ENCODE assay signal across 25 cellular contexts in the genomic region with DNA sequence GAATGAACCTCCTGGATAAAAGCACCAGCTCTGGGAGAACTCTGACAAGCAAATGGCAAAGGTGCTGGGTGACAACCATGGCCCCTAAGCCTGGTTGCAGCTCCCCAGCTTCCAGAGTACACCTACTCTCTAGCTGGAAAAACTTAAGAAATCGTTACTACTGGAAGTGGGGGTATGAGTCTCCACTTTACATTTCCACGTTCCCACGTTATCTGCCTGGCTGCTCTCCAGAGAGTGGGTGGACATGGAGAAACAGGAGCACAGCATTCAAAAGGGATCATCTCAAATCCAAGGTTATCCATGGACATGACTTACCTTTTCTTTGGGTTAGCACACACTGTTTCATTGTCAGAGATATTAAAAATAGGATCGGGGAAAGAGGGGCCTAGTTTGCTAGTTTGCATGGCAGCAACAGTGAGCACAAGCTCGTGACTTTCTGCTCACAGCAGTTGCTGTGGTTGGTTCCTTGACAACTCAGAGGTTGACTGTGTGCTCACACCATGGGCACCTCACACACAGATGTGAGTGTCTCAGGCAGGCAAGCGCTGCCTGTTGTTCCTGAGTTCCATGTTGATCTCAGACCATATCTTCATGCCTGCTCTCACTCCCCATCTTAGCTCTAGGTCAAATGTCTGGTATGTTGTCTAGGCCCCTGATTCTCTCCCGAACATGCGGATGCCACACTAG. TPM values are rescaled to one million over a fixed set of nuclear protein-coding genes. Genes with fewer than 3 reads are reported as not detected.
DNase-seq lines count a peak whose midpoint lies in the region; ATAC-seq, FAIRE-seq and TF ChIP-seq lines count a peak whose summit lies in the region.
"Had no signal": no experiment of that assay in that cellular context is flagged by ENCODE, and none has a peak within 500 bp of the region (broad histone marks: within the 10 kb centered on the region; RNA-seq: fewer than 3 reads in every experiment).

No MANE protein-coding gene starts in this region.

- peak overlapping the region in 1 of 2 experiments; percentile 70; a peak in 1 of 4 replicates for H3K9ac ChIP-seq in K562 (ENCODE audit: insufficient read depth in 1 of 2, low read depth in 2 of 2, low read length in 2 of 2)
- H3K9ac ChIP-seq in neural progenitor cell = no peak overlapping the region

- intact Hi-C loops in K562 (cut with micrococcal nuclease) = no loop called here

- peak overlapping the region; percentile 74 for H3K4me3 ChIP-seq in DOHH2 (ENCODE audit: low read length)
- H3K4me3 ChIP-seq in K562 = no peak overlapping the region
- no peak overlapping the region for H3K4me3 ChIP-seq in neural progenitor cell
- no peak overlapping the region for H3K4me3 ChIP-seq in upper lobe of left lung
- H3K4me3 ChIP-seq: right lobe of liver, vagina had no signal

- peak overlapping the region in 2 of 3 donors; percentile 39 to 46 for H3K27ac Mint-ChIP-seq in IgD-negative memory B cell
- H3K27ac Mint-ChIP-seq in neural progenitor cell = no peak overlapping the region
- H3K27ac Mint-ChIP-seq: activated T-helper 1 cell treated with anti-CD3 and anti-CD28 coated beads, Interleukin-12 subunit alpha, Interleukin-12 subunit beta, Interleukin-2, Interleukin-4 antibody, amounts not matched to agents 30 ng/mL and 10 ng/mL and 1 ng/mL, durations not matched to agents 14 hours and 24 hours and 36 hours had no signal

- FAIRE-seq in K562 (lab: Jason Lieb, UNC) = peak; percentile 44
- FAIRE-seq: D721Med, GM18507, TTC549 had no signal

- H3K4me1 Mint-ChIP-seq in IgD-negative memory B cell (peaks cover 45 to 56% (median 45%) of the 10 kb centered on the region in 3 donors), neural progenitor cell (peaks cover 31% of the 10 kb centered on the region)

- TF ChIP-seq POLR2A in K562 (conservative IDR thresholded peaks at IDR 0.05) (no peak), upper lobe of left lung (IDR thresholded peaks at IDR 0.05) (no peak)

- H3K36me3 ChIP-seq in DOHH2 (ENCODE audit: control insufficient read depth, low read length) (peaks cover 14% of the 10 kb centered on the region), K562 (ENCODE audit: control insufficient read depth, insufficient read depth, low read length) (no peaks in the 10 kb centered on the region), neural progenitor cell (no peaks in the 10 kb centered on the region), upper lobe of left lung (no peaks in the 10 kb centered on the region)
- H3K36me3 ChIP-seq: right lobe of liver, vagina had no signal

- DNase-seq in K562 (ENCODE audit: extremely low read depth in 1 of 4, low spot score in 3 of 4) = peak in 1 of 4 experiments; percentile 1
- DNase-seq in neural progenitor cell (ENCODE audit: low spot score) = no peak
- no peak for DNase-seq in foreskin keratinocyte
- no peak for DNase-seq in ACHN
- DNase-seq in upper lobe of left lung = no peak
- no peak for DNase-seq in DMS153 (lab: John Stamatoyannopoulos, UW)
- DNase-seq: activated CD4-positive, alpha-beta T cell treated with anti-CD3 and anti-CD28 coated beads for 4 hours; activated naive CD4-positive, alpha-beta T cell treated with anti-CD3 and anti-CD28 coated beads, Interleukin-2, amount 50 U/mL, for 16 hours; cerebellar nuclear complex; effector memory CD4-positive, alpha-beta T cell; kidney glomerular epithelial cell; NCI-H1092 treated with DMSO at 0.1 percent for 48 hours; NCI-H1930; NCI-H226; right lobe of liver; SHP77 treated with DMSO at 0.1 percent for 48 hours; stimulated activated CD8-positive, alpha-beta memory T cell treated with anti-CD3 and anti-CD28 coated beads, Interleukin-4, amount 100 ng/mL, for 48 hours had no signal

- H3K4me2 ChIP-seq in DOHH2 (ENCODE audit: low read length) (peak overlapping the region; percentile 80), K562 (ENCODE audit: insufficient read depth, low read length) (no peak overlapping the region), neural progenitor cell (peak overlapping the region; percentile 45)

- H3K27me3 Mint-ChIP-seq in IgD-negative memory B cell (peaks cover 2% of the 10 kb centered on the region), neural progenitor cell (ENCODE audit: insufficient read depth, low read depth) (peaks cover 5% of the 10 kb centered on the region)

- H3K9me3 ChIP-seq in DOHH2 (ENCODE audit: control insufficient read depth, insufficient read depth, low read length) (no peaks in the 10 kb centered on the region), K562 (replicated peaks; ENCODE audit: control insufficient read depth, insufficient read depth, low read depth, low read length) (no peaks in the 10 kb centered on the region), neural progenitor cell (ENCODE audit: low read depth) (no peaks in the 10 kb centered on the region), upper lobe of left lung (no peaks in the 10 kb centered on the region)
- H3K9me3 ChIP-seq: right lobe of liver, vagina had no signal

- TF ChIP-seq EP300 in K562 (IDR thresholded peaks at IDR 0.05; ENCODE audit: low read length) (no peak), upper lobe of left lung (IDR thresholded peaks at IDR 0.05) (no peak)

- H4K20me1 ChIP-seq in DOHH2 (ENCODE audit: control insufficient read depth, insufficient read depth, low read depth, low read length) = no peaks in the 10 kb centered on the region
- H4K20me1 ChIP-seq in K562 (replicated peaks; ENCODE audit: control insufficient read depth, insufficient read depth, low read length) = no peaks in the 10 kb centered on the region
- no peaks in the 10 kb centered on the region for H4K20me1 ChIP-seq in neural progenitor cell (ENCODE audit: low read depth)

- peaks cover 20% of the 10 kb centered on the region for H3K79me2 ChIP-seq in DOHH2 (ENCODE audit: control insufficient read depth, low read length)
- no peaks in the 10 kb centered on the region for H3K79me2 ChIP-seq in K562 (ENCODE audit: control insufficient read depth, insufficient read depth, low read length)
- H3K79me2 ChIP-seq in neural progenitor cell (ENCODE audit: low read depth) = no peaks in the 10 kb centered on the region

- H3K4me3 Mint-ChIP-seq in IgD-negative memory B cell (peak overlapping the region in 3 of 4 donors; percentile 61 to 75 (median 63)), neural progenitor cell (no peak overlapping the region)
- H3K4me3 Mint-ChIP-seq: activated T-helper 1 cell treated with anti-CD3 and anti-CD28 coated beads, Interleukin-12 subunit alpha, Interleukin-12 subunit beta, Interleukin-2, Interleukin-4 antibody, amounts not matched to agents 30 ng/mL and 10 ng/mL and 1 ng/mL, durations not matched to agents 14 hours and 24 hours and 36 hours; CD14-positive monocyte had no signal

- H3K36me3 Mint-ChIP-seq in IgD-negative memory B cell (no peaks in the 10 kb centered on the region), neural progenitor cell (no peaks in the 10 kb centered on the region)

- no peaks in the 10 kb centered on the region for H3K9me1 ChIP-seq in K562 (ENCODE audit: control insufficient read depth, insufficient read depth, low read length)

- no peak for TF ChIP-seq RAD21 in K562 (CRISPR knock-in tag; conservative IDR thresholded peaks at IDR 0.05 in 1 of 2, IDR thresholded peaks at IDR 0.05 in 1 of 2)

- TF ChIP-seq CTCF in DOHH2 (IDR thresholded peaks at IDR 0.05; ENCODE audit: low read depth, low read length, poor library complexity, severe bottlenecking) (no peak), K562 (IDR thresholded peaks at IDR 0.05 in 2 of 3, conservative IDR thresholded peaks at IDR 0.05 in 1 of 3; ENCODE audit: insufficient read depth in 2 of 3, low read depth in 1 of 3, low read length in 3 of 3) (no peak), neural progenitor cell (IDR thresholded peaks at IDR 0.05) (no peak), foreskin keratinocyte (conservative IDR thresholded peaks at IDR 0.05) (no peak), upper lobe of left lung (IDR thresholded peaks at IDR 0.05) (no peak)

- WGBS in K562 (ENCODE audit: insufficient coverage, low coverage, missing lambda C conversion rate) = 50% methylated on average over 8 of the region's 8 CpGs
- 76 to 87% methylated on average over 8 of the region's 8 CpGs for WGBS in upper lobe of left lung, 2 donors

- BruUV-seq in K562 (replicated peaks; lab: Mats Ljungman, UMichigan) = no TSS peak

- H3K9me2 ChIP-seq in DOHH2 (replicated peaks; ENCODE audit: control insufficient read depth, low read length) = no peaks in the 10 kb centered on the region

- H3K4me1 ChIP-seq in DOHH2 (ENCODE audit: control insufficient read depth, low read length) = peaks cover 96% of the 10 kb centered on the region
- H3K4me1 ChIP-seq in K562 (replicated peaks in 1 of 2; ENCODE audit: control insufficient read depth in 2 of 2, insufficient read depth in 2 of 2, low read length in 2 of 2) = peaks cover 12 to 18% of the 10 kb centered on the region in 2 experiments; a peak in 4 of 5 replicates
- H3K4me1 ChIP-seq in neural progenitor cell = peaks cover 11% of the 10 kb centered on the region
- H3K4me1 ChIP-seq in foreskin keratinocyte = peaks cover 2% of the 10 kb centered on the region
- H3K4me1 ChIP-seq in upper lobe of left lung = peaks cover 21 to 43% (median 27%) of the 10 kb centered on the region in 4 donors

- ATAC-seq in K562 = no peak
- no peak for ATAC-seq in foreskin keratinocyte
- ATAC-seq in upper lobe of left lung (ENCODE audit: low FRiP score in 2 of 2) = no peak
- ATAC-seq: right lobe of liver had no signal

- CTCF ChIA-PET in K562 (lab: Yijun Ruan, JAX; ENCODE audit: low intra/inter-chr PET ratio) = no interaction called here

- H3K27ac ChIP-seq in DOHH2 (ENCODE audit: low read depth, low read length) (peak overlapping the region; percentile 99), K562 (ENCODE audit: extremely low read depth, low read depth, low read length) (no peak overlapping the region), neural progenitor cell (no peak overlapping the region), foreskin keratinocyte (no peak overlapping the region), upper lobe of left lung (no peak overlapping the region)
- H3K27ac ChIP-seq: right lobe of liver, vagina had no signal

- POLR2A ChIA-PET in K562 (lab: Yijun Ruan, JAX) = interaction anchor here (0.6 to 1.5 kb wide), 3 partner anchors 9 to 44 kb away, joined by 3 to 9 read pairs (median 3); no protein-coding TSS in a partner anchor

- H3K27me3 ChIP-seq in DOHH2 (ENCODE audit: control insufficient read depth, low read length) (no peaks in the 10 kb centered on the region), K562 (ENCODE audit: control insufficient read depth in 2 of 2, insufficient read depth in 2 of 2, low read length in 2 of 2) (no peaks in the 10 kb centered on the region), neural progenitor cell (peaks cover 18% of the 10 kb centered on the region), foreskin keratinocyte (no peaks in the 10 kb centered on the region), upper lobe of left lung (no peaks in the 10 kb centered on the region)
- H3K27me3 ChIP-seq: right lobe of liver, vagina had no signal

- peak overlapping the region; percentile 58 for H2AFZ ChIP-seq in K562 (ENCODE audit: low read depth, low read length)
- H2AFZ ChIP-seq in neural progenitor cell (replicated peaks) = no peak overlapping the region

- no peaks in the 10 kb centered on the region for H3K9me3 Mint-ChIP-seq in IgD-negative memory B cell
- no peaks in the 10 kb centered on the region for H3K9me3 Mint-ChIP-seq in neural progenitor cell
- H3K9me3 Mint-ChIP-seq: activated T-helper 1 cell treated with anti-CD3 and anti-CD28 coated beads, Interleukin-12 subunit alpha, Interleukin-12 subunit beta, Interleukin-2, Interleukin-4 antibody, amounts not matched to agents 30 ng/mL and 10 ng/mL and 1 ng/mL, durations not matched to agents 14 hours and 24 hours and 36 hours had no signal

- in situ Hi-C loops in K562 (cut with MboI) = loop anchor here (25.0 kb wide), 1 partner anchor 199 kb away; a partner anchor contains a TSS
- in situ Hi-C loops in ACHN (cut with HindIII; ENCODE audit: low pct_ligation_motif_present, low pct_unique_long_range_greater_than_20kb, low sequenced_read_pairs) = no loop called here

- peaks cover 55% of the 10 kb centered on the region for H3F3A ChIP-seq in DOHH2 (ENCODE audit: control insufficient read depth, insufficient read depth)
- H3F3A ChIP-seq in neural progenitor cell (ENCODE audit: low read depth) = no peaks in the 10 kb centered on the region

RNA-seq across cellular contexts. Expression of a gene that starts 32.5 kb away (rescaled TPM):
- 124 TPM for polyA plus RNA-seq in IgD-negative memory B cell
- 213 and 354 TPM in 2 replicates for total RNA-seq in K562 (2011; cell fraction: chromatin; rRNA removed; ENCODE audit: low replicate concordance)
- 191 TPM in 2 replicates for total RNA-seq in K562 (2011; cell fraction: nucleolus; rRNA removed)
- total RNA-seq in K562 (2011; cell fraction: nucleoplasm; rRNA removed) = 220 and 291 TPM in 2 replicates
- total RNA-seq in K562 (2014; rRNA removed) = 49.6 and 57.0 TPM in 2 replicates
- 36.9 and 37.6 TPM in 2 replicates for total RNA-seq in K562 (2014; rRNA removed; fragmentation: Illumina TruSeq; extraction: Trizol)
- 35.2 and 38.5 TPM in 2 replicates for total RNA-seq in K562 (2015; rRNA removed; fragmentation: Illumina TruSeq; extraction: Trizol)
- total RNA-seq in K562 (2021) = 64.0 and 64.4 TPM in 2 replicates
- polyA plus RNA-seq in K562 (2011; rRNA removed) = 51.0 and 58.7 TPM in 2 replicates
- polyA plus RNA-seq in K562 (2011; cell fraction: cytosol; rRNA removed) = 53.2 and 74.2 TPM in 2 replicates
- polyA plus RNA-seq in K562 (2011; cell fraction: nucleus; rRNA removed) = 140 and 232 TPM in 2 replicates
- 44.4 and 61.5 TPM in 2 replicates for polyA plus RNA-seq in K562 (2012)
- polyA plus RNA-seq in K562 (2014; fragmentation: Illumina TruSeq; extraction: Trizol) = 79.5 and 90.7 TPM in 2 replicates
- polyA plus RNA-seq in K562 (2014; fragmentation: Nextera tagmentation; extraction: Ambion mirVana) = 10 to 100 TPM; 11.6 to 19.3 TPM
- 67.4 and 76.7 TPM in 2 replicates for polyA plus RNA-seq in K562 (2014; rRNA removed)
- polyA minus RNA-seq in K562 (2011; rRNA and poly(A)+ RNA removed) = 42.3 and 45.7 TPM in 2 replicates
- 31.4 and 33.8 TPM in 2 replicates for polyA minus RNA-seq in K562 (2011; cell fraction: cytosol; rRNA and poly(A)+ RNA removed)
- 74.3 and 76.3 TPM in 2 replicates for polyA minus RNA-seq in K562 (2011; cell fraction: nucleus; rRNA and poly(A)+ RNA removed)
- 4.0 and 17.6 TPM in 2 replicates for total RNA-seq in neural progenitor cell (ENCODE audit: low replicate concordance)
- 16.3 and 18.8 TPM in 2 replicates for total RNA-seq in foreskin keratinocyte
- polyA plus RNA-seq in foreskin keratinocyte = 14.4 and 14.6 TPM in 2 replicates
- total RNA-seq in upper lobe of left lung = 100 to 1,000 TPM in 2 of 6 donors, 10 to 100 TPM in 4; 59.0 to 156 (median 89.4) TPM

RNA-seq across cellular contexts. Expression of a gene that starts 45.7 kb away (rescaled TPM):
- 102 TPM for polyA plus RNA-seq in IgD-negative memory B cell
- 74.0 and 256 TPM in 2 replicates for total RNA-seq in K562 (2011; cell fraction: chromatin; rRNA removed; ENCODE audit: low replicate concordance)
- total RNA-seq in K562 (2011; cell fraction: nucleolus; rRNA removed) = 209 and 220 TPM in 2 replicates
- total RNA-seq in K562 (2011; cell fraction: nucleoplasm; rRNA removed) = 139 and 147 TPM in 2 replicates
- 187 and 239 TPM in 2 replicates for total RNA-seq in K562 (2014; rRNA removed)
- 42.1 and 52.9 TPM in 2 replicates for total RNA-seq in K562 (2014; rRNA removed; fragmentation: Illumina TruSeq; extraction: Trizol)
- total RNA-seq in K562 (2015; rRNA removed; fragmentation: Illumina TruSeq; extraction: Trizol) = 97.8 and 103 TPM in 2 replicates
- total RNA-seq in K562 (2021) = 164 and 167 TPM in 2 replicates
- polyA plus RNA-seq in K562 (2011; rRNA removed) = 127 and 158 TPM in 2 replicates
- 271 and 517 TPM in 2 replicates for polyA plus RNA-seq in K562 (2011; cell fraction: cytosol; rRNA removed)
- polyA plus RNA-seq in K562 (2011; cell fraction: nucleus; rRNA removed) = 407 and 557 TPM in 2 replicates
- polyA plus RNA-seq in K562 (2012) = 134 and 149 TPM in 2 replicates
- polyA plus RNA-seq in K562 (2014; fragmentation: Illumina TruSeq; extraction: Trizol) = 100.0 and 155 TPM in 2 replicates
- polyA plus RNA-seq in K562 (2014; fragmentation: Nextera tagmentation; extraction: Ambion mirVana) = 10 to 100 TPM; 35.4 to 53.3 TPM
- polyA plus RNA-seq in K562 (2014; rRNA removed) = 209 and 231 TPM in 2 replicates
- 51.7 and 70.1 TPM in 2 replicates for polyA minus RNA-seq in K562 (2011; rRNA and poly(A)+ RNA removed)
- polyA minus RNA-seq in K562 (2011; cell fraction: cytosol; rRNA and poly(A)+ RNA removed) = 78.1 and 83.2 TPM in 2 replicates
- 115 and 121 TPM in 2 replicates for polyA minus RNA-seq in K562 (2011; cell fraction: nucleus; rRNA and poly(A)+ RNA removed)
- 23.3 and 51.4 TPM in 2 replicates for total RNA-seq in neural progenitor cell (ENCODE audit: low replicate concordance)
- 107 and 120 TPM in 2 replicates for total RNA-seq in foreskin keratinocyte
- 135 and 142 TPM in 2 replicates for polyA plus RNA-seq in foreskin keratinocyte
- total RNA-seq in upper lobe of left lung = 100 to 1,000 TPM in 2 of 6 donors, 10 to 100 TPM in 4; 45.6 to 118 (median 63.0) TPM
